Comparison of ENCODE assay signal across 2 cellular contexts in the genomic region with DNA sequence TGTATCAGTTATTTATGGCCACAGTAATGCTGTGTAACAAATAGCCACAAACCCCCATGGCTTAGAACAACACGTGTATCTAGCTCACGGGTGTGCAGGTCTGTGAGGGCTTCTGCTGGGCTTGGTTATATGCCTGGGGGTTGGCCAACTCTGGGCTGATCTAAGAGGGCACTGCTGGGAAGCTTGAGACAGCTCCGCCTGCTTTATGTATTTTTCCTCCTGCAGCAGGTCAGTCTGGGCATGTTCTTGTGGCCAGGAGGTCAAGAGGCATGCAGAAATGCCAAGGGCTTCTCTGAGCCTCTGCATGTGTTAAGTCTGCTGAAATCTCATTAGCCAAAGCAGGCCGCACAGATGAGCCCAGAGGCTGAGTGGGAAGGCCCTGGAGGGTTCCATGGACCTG.
A peak's percentile ranks its signal among the peaks of the same experiment; 100 is the strongest.
TF ChIP-seq lines count a peak whose summit lies in the region.

No MANE protein-coding gene starts in this region.

TF ChIP-seq in HepG2, 621 proteins besides CTCF, POLR2A, EP300 and RAD21:
- peak; percentile 75; the same call in 1 of the 2 replicates for TF ChIP-seq RBAK (CRISPR knock-in tag; IDR thresholded peaks at IDR 0.05)
- TF ChIP-seq, protein P1, sequence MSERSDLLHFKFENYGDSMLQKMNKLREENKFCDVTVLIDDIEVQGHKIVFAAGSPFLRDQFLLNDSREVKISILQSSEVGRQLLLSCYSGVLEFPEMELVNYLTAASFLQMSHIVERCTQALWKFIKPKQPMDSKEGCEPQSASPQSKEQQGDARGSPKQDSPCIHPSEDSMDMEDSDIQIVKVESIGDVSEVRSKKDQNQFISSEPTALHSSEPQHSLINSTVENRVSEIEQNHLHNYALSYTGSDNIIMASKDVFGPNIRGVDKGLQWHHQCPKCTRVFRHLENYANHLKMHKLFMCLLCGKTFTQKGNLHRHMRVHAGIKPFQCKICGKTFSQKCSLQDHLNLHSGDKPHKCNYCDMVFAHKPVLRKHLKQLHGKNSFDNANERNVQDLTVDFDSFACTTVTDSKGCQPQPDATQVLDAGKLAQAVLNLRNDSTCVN (CRISPR knock-in tag; IDR thresholded peaks at IDR 0.05; ENCODE audit: borderline replicate concordance): no peak

TF ChIP-seq in H1, 55 proteins besides CTCF, POLR2A, EP300 and RAD21:
- TF ChIP-seq SP4 (IDR thresholded peaks at IDR 0.05; ENCODE audit: low read length): no peak
- TF ChIP-seq, protein P2, sequence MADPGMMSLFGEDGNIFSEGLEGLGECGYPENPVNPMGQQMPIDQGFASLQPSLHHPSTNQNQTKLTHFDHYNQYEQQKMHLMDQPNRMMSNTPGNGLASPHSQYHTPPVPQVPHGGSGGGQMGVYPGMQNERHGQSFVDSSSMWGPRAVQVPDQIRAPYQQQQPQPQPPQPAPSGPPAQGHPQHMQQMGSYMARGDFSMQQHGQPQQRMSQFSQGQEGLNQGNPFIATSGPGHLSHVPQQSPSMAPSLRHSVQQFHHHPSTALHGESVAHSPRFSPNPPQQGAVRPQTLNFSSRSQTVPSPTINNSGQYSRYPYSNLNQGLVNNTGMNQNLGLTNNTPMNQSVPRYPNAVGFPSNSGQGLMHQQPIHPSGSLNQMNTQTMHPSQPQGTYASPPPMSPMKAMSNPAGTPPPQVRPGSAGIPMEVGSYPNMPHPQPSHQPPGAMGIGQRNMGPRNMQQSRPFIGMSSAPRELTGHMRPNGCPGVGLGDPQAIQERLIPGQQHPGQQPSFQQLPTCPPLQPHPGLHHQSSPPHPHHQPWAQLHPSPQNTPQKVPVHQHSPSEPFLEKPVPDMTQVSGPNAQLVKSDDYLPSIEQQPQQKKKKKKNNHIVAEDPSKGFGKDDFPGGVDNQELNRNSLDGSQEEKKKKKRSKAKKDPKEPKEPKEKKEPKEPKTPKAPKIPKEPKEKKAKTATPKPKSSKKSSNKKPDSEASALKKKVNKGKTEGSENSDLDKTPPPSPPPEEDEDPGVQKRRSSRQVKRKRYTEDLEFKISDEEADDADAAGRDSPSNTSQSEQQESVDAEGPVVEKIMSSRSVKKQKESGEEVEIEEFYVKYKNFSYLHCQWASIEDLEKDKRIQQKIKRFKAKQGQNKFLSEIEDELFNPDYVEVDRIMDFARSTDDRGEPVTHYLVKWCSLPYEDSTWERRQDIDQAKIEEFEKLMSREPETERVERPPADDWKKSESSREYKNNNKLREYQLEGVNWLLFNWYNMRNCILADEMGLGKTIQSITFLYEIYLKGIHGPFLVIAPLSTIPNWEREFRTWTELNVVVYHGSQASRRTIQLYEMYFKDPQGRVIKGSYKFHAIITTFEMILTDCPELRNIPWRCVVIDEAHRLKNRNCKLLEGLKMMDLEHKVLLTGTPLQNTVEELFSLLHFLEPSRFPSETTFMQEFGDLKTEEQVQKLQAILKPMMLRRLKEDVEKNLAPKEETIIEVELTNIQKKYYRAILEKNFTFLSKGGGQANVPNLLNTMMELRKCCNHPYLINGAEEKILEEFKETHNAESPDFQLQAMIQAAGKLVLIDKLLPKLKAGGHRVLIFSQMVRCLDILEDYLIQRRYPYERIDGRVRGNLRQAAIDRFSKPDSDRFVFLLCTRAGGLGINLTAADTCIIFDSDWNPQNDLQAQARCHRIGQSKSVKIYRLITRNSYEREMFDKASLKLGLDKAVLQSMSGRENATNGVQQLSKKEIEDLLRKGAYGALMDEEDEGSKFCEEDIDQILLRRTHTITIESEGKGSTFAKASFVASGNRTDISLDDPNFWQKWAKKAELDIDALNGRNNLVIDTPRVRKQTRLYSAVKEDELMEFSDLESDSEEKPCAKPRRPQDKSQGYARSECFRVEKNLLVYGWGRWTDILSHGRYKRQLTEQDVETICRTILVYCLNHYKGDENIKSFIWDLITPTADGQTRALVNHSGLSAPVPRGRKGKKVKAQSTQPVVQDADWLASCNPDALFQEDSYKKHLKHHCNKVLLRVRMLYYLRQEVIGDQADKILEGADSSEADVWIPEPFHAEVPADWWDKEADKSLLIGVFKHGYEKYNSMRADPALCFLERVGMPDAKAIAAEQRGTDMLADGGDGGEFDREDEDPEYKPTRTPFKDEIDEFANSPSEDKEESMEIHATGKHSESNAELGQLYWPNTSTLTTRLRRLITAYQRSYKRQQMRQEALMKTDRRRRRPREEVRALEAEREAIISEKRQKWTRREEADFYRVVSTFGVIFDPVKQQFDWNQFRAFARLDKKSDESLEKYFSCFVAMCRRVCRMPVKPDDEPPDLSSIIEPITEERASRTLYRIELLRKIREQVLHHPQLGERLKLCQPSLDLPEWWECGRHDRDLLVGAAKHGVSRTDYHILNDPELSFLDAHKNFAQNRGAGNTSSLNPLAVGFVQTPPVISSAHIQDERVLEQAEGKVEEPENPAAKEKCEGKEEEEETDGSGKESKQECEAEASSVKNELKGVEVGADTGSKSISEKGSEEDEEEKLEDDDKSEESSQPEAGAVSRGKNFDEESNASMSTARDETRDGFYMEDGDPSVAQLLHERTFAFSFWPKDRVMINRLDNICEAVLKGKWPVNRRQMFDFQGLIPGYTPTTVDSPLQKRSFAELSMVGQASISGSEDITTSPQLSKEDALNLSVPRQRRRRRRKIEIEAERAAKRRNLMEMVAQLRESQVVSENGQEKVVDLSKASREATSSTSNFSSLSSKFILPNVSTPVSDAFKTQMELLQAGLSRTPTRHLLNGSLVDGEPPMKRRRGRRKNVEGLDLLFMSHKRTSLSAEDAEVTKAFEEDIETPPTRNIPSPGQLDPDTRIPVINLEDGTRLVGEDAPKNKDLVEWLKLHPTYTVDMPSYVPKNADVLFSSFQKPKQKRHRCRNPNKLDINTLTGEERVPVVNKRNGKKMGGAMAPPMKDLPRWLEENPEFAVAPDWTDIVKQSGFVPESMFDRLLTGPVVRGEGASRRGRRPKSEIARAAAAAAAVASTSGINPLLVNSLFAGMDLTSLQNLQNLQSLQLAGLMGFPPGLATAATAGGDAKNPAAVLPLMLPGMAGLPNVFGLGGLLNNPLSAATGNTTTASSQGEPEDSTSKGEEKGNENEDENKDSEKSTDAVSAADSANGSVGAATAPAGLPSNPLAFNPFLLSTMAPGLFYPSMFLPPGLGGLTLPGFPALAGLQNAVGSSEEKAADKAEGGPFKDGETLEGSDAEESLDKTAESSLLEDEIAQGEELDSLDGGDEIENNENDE (IDR thresholded peaks at IDR 0.05; ENCODE audit: insufficient replicate concordance, low read length): no peak
- no peak for TF ChIP-seq SP1 (IDR thresholded peaks at IDR 0.05; ENCODE audit: low read depth, low read length)
- TF ChIP-seq RBBP5 (IDR thresholded peaks at IDR 0.05; ENCODE audit: borderline replicate concordance, low read depth, low read length): no peak
- no peak for TF ChIP-seq SAP30 (IDR thresholded peaks at IDR 0.05; ENCODE audit: insufficient read depth, insufficient replicate concordance, low read length)
- TF ChIP-seq CEBPB (IDR thresholded peaks at IDR 0.05; ENCODE audit: low read depth, low read length): no peak
- no peak for TF ChIP-seq CREB1 (IDR thresholded peaks at IDR 0.05)
- TF ChIP-seq POU5F1 (IDR thresholded peaks at IDR 0.05; ENCODE audit: low read depth, low read length): no peak
- no peak for TF ChIP-seq SUZ12 (IDR thresholded peaks at IDR 0.05; ENCODE audit: low read length)
- no peak for TF ChIP-seq GABPA (IDR thresholded peaks at IDR 0.05; ENCODE audit: borderline replicate concordance, insufficient read depth, low read length)
- no peak for TF ChIP-seq BRCA1 (IDR thresholded peaks at IDR 0.05; ENCODE audit: low read depth, low read length)
